In the genomic region with DNA sequence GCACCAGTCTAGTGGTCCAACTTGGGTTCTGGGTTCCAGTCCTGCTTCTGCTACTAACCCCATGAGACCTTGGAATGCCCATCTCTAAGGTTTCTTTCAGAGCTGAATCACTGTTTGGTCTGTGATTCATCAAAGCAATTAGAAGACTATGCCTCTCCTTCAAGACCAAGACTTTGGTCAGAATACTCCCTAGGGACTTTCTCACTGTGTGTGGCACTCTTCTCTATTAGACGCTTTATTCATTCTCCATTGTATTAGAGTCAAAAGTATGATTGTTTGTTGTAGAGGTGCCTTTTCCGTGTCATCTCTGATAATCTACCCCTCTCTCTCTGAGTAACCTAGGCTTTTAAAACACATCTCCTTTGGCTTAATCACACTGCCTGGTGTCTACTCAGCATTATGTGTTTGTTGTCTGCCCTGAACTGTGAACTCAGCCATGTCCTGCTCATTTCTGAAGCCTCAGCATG, we compare ENCODE assay signal across 11 cellular contexts.
DNase-seq lines count a peak whose midpoint lies in the region; ATAC-seq and TF ChIP-seq lines count a peak whose summit lies in the region.
"Had no signal": no experiment of that assay in that cellular context is flagged by ENCODE, and none has a peak within 500 bp of the region (broad histone marks: within the 10 kb centered on the region; RNA-seq: fewer than 3 reads in every experiment).

No MANE protein-coding gene starts in this region.

- no peak overlapping the region for H3K27ac Mint-ChIP-seq in activated CD8-positive, alpha-beta T cell treated with anti-CD3 and anti-CD28 coated beads for 36 hours
- H3K27ac Mint-ChIP-seq in activated CD8-positive, alpha-beta T cell treated with anti-CD3 and anti-CD28 coated beads, Interleukin-2, amount 10 ng/mL, durations not matched to agents 7 days and 5 days: no peak overlapping the region

- H3K4me3 ChIP-seq in SK-N-SH (ENCODE audit: low read depth in 2 of 2, low read length in 1 of 2): no peak overlapping the region
- H3K4me3 ChIP-seq in gastroesophageal sphincter: no peak overlapping the region
- no peak overlapping the region for H3K4me3 ChIP-seq in stomach smooth muscle (ENCODE audit: low read length in 2 of 2)
- H3K4me3 ChIP-seq in tibial nerve: no peak overlapping the region
- H3K4me3 ChIP-seq: MG63 had no signal

- peaks cover 41% of the 10 kb centered on the region for H3F3A ChIP-seq in SK-N-SH (replicated peaks; ENCODE audit: insufficient read depth)

- POLR2A ChIA-PET in activated CD8-positive, alpha-beta T cell treated with anti-CD3 and anti-CD28 coated beads for 36 hours (lab: Charles Lee): no interaction called here
- POLR2A ChIA-PET in activated CD8-positive, alpha-beta T cell treated with anti-CD3 and anti-CD28 coated beads, Interleukin-2, amount 10 ng/mL, durations not matched to agents 7 days and 5 days (lab: Charles Lee): no interaction called here
- POLR2A ChIA-PET in SK-N-SH (lab: Yijun Ruan, JAX): no interaction called here

- 47% methylated on average over 2 of the region's 2 CpGs for WGBS in SK-N-SH (ENCODE audit: low lambda C conversion rate)
- 39 to 64% methylated on average over 2 of the region's 2 CpGs for WGBS in gastroesophageal sphincter (ENCODE audit: low coverage in 1 of 2), 2 donors
- WGBS in tibial nerve, 2 donors: 72 to 85% methylated on average over 2 of the region's 2 CpGs

- TF ChIP-seq POLR2A in gastroesophageal sphincter (IDR thresholded peaks at IDR 0.05): no peak
- TF ChIP-seq POLR2A in tibial nerve (IDR thresholded peaks at IDR 0.05): no peak

- TF ChIP-seq EP300 in SK-N-SH (IDR thresholded peaks at IDR 0.05; ENCODE audit: borderline replicate concordance in 1 of 2, low read depth in 1 of 2, low read length in 1 of 2): no peak
- no peak for TF ChIP-seq EP300 in gastroesophageal sphincter (IDR thresholded peaks at IDR 0.05)
- TF ChIP-seq EP300 in tibial nerve (IDR thresholded peaks at IDR 0.05): no peak

- no peaks in the 10 kb centered on the region for H3K9me2 ChIP-seq in SK-N-SH

- H3K4me1 Mint-ChIP-seq in activated CD8-positive, alpha-beta T cell treated with anti-CD3 and anti-CD28 coated beads for 36 hours (ENCODE audit: low read depth): peaks cover 20% of the 10 kb centered on the region
- no peaks in the 10 kb centered on the region for H3K4me1 Mint-ChIP-seq in activated CD8-positive, alpha-beta T cell treated with anti-CD3 and anti-CD28 coated beads, Interleukin-2, amount 10 ng/mL, durations not matched to agents 7 days and 5 days (ENCODE audit: low read depth)

- no peak for DNase-seq in activated CD8-positive, alpha-beta T cell treated with anti-CD3 and anti-CD28 coated beads for 36 hours
- DNase-seq in activated CD8-positive, alpha-beta T cell treated with anti-CD3 and anti-CD28 coated beads, Interleukin-2, amount 10 ng/mL, durations not matched to agents 7 days and 5 days: no peak
- DNase-seq in SK-N-SH (no peak), amygdala (lab: John Stamatoyannopoulos, UW) (no peak), tibial nerve (ENCODE audit: low spot score in 2 of 2) (no peak)
- no peak for DNase-seq in stimulated activated CD4-positive, alpha-beta T cell treated with anti-CD3 and anti-CD28 coated beads, Interleukin-4, amount 100 ng/mL, for 4 hours
- DNase-seq: activated CD4-positive, CD25-positive, alpha-beta regulatory T cell; stimulated activated CD4-positive, alpha-beta T cell treated with anti-CD3 and anti-CD28 coated beads, Interleukin-1b, Interleukin-23, amount 100 ng/mL, for 48 hours had no signal

- H3K4me1 ChIP-seq in SK-N-SH (ENCODE audit: control insufficient read depth in 1 of 2, insufficient read depth in 2 of 2, low read depth in 1 of 2, low read length in 1 of 2): peaks cover 0 to 35% of the 10 kb centered on the region in 2 experiments; a peak in 3 of 4 replicates
- peaks cover 23 to 99% (median 33%) of the 10 kb centered on the region in 3 donors for H3K4me1 ChIP-seq in gastroesophageal sphincter
- H3K4me1 ChIP-seq in stomach smooth muscle (ENCODE audit: control insufficient read depth, insufficient read depth, low read length): peaks cover 39% of the 10 kb centered on the region
- H3K4me1 ChIP-seq in tibial nerve: peaks cover 0 to 61% (median 21%) of the 10 kb centered on the region in 4 donors

- H3K27me3 ChIP-seq in SK-N-SH (ENCODE audit: insufficient read depth): no peaks in the 10 kb centered on the region
- no peaks in the 10 kb centered on the region for H3K27me3 ChIP-seq in gastroesophageal sphincter
- no peaks in the 10 kb centered on the region for H3K27me3 ChIP-seq in stomach smooth muscle (ENCODE audit: control insufficient read depth in 1 of 2, insufficient read depth in 2 of 2, low read length in 2 of 2)
- no peaks in the 10 kb centered on the region for H3K27me3 ChIP-seq in tibial nerve
- H3K27me3 ChIP-seq: MG63 had no signal

- H3K9me3 ChIP-seq in SK-N-SH (no peaks in the 10 kb centered on the region), gastroesophageal sphincter (no peaks in the 10 kb centered on the region), stomach smooth muscle (ENCODE audit: control insufficient read depth in 2 of 2, low read length in 2 of 2) (no peaks in the 10 kb centered on the region), tibial nerve (no peaks in the 10 kb centered on the region)
- H3K9me3 ChIP-seq: MG63 had no signal

- no peak overlapping the region for H3K4me2 ChIP-seq in SK-N-SH

- H3K9ac ChIP-seq in SK-N-SH (no peak overlapping the region; the same call in 1 of the 2 replicates), stomach smooth muscle (ENCODE audit: low read length in 2 of 2) (no peak overlapping the region)

- no peak overlapping the region for H3K4me3 Mint-ChIP-seq in activated CD8-positive, alpha-beta T cell treated with anti-CD3 and anti-CD28 coated beads for 36 hours
- no peak overlapping the region for H3K4me3 Mint-ChIP-seq in activated CD8-positive, alpha-beta T cell treated with anti-CD3 and anti-CD28 coated beads, Interleukin-2, amount 10 ng/mL, durations not matched to agents 7 days and 5 days

- no peak overlapping the region for H2AFZ ChIP-seq in SK-N-SH (ENCODE audit: low read depth)

- H3K79me2 ChIP-seq in SK-N-SH (ENCODE audit: insufficient read depth): peaks cover 79% of the 10 kb centered on the region

- H3K36me3 ChIP-seq in SK-N-SH (replicated peaks in 1 of 2; ENCODE audit: control insufficient read depth in 1 of 2, insufficient read depth in 2 of 2, low read length in 1 of 2) (peaks cover 5 to 11% of the 10 kb centered on the region in 2 experiments), gastroesophageal sphincter (no peaks in the 10 kb centered on the region), stomach smooth muscle (ENCODE audit: control insufficient read depth in 2 of 2, insufficient read depth in 2 of 2, low read length in 2 of 2) (peaks cover 0 to 16% of the 10 kb centered on the region in 2 donors), tibial nerve (no peaks in the 10 kb centered on the region)

- no peaks in the 10 kb centered on the region for H3K36me3 Mint-ChIP-seq in activated CD8-positive, alpha-beta T cell treated with anti-CD3 and anti-CD28 coated beads for 36 hours (ENCODE audit: low read depth)
- no peaks in the 10 kb centered on the region for H3K36me3 Mint-ChIP-seq in activated CD8-positive, alpha-beta T cell treated with anti-CD3 and anti-CD28 coated beads, Interleukin-2, amount 10 ng/mL, durations not matched to agents 7 days and 5 days (ENCODE audit: low read depth)

- intact Hi-C loops in activated CD8-positive, alpha-beta T cell treated with anti-CD3 and anti-CD28 coated beads for 36 hours (cut with micrococcal nuclease): no loop called here

- TF ChIP-seq RAD21 in SK-N-SH (IDR thresholded peaks at IDR 0.05; ENCODE audit: low read length): no peak

- peak; percentile 39 for ATAC-seq in activated CD8-positive, alpha-beta T cell treated with anti-CD3 and anti-CD28 coated beads for 36 hours
- ATAC-seq in activated CD8-positive, alpha-beta T cell treated with anti-CD3 and anti-CD28 coated beads, Interleukin-2, amount 10 ng/mL, durations not matched to agents 7 days and 5 days: no peak
- no peak for ATAC-seq in gastroesophageal sphincter

- H3K27ac ChIP-seq in SK-N-SH (ENCODE audit: low read depth in 2 of 2, low read length in 1 of 2): peak overlapping the region in 1 of 2 experiments; percentile 85; a peak in 2 of 4 replicates
- peak overlapping the region; percentile 82 to 97 (median 92) for H3K27ac ChIP-seq in gastroesophageal sphincter
- peak overlapping the region; percentile 50 for H3K27ac ChIP-seq in stomach smooth muscle (ENCODE audit: low read length)
- H3K27ac ChIP-seq in tibial nerve: peak overlapping the region in 2 of 4 donors; percentile 69 to 84

- TF ChIP-seq CTCF in activated CD8-positive, alpha-beta T cell treated with anti-CD3 and anti-CD28 coated beads for 36 hours (IDR thresholded peaks at IDR 0.05): no peak
- TF ChIP-seq CTCF in SK-N-SH (IDR thresholded peaks at IDR 0.05): no peak
- no peak for TF ChIP-seq CTCF in gastroesophageal sphincter (IDR thresholded peaks at IDR 0.05)
- no peak for TF ChIP-seq CTCF in tibial nerve (IDR thresholded peaks at IDR 0.05)

- CTCF ChIA-PET in activated CD8-positive, alpha-beta T cell treated with anti-CD3 and anti-CD28 coated beads for 36 hours (lab: Charles Lee): no interaction called here
- CTCF ChIA-PET in activated CD8-positive, alpha-beta T cell treated with anti-CD3 and anti-CD28 coated beads, Interleukin-2, amount 10 ng/mL, durations not matched to agents 7 days and 5 days (lab: Charles Lee): no interaction called here
- CTCF ChIA-PET in SK-N-SH (lab: Yijun Ruan, JAX): no interaction called here

- H3K9me3 Mint-ChIP-seq in activated CD8-positive, alpha-beta T cell treated with anti-CD3 and anti-CD28 coated beads for 36 hours: no peaks in the 10 kb centered on the region
- H3K9me3 Mint-ChIP-seq in activated CD8-positive, alpha-beta T cell treated with anti-CD3 and anti-CD28 coated beads, Interleukin-2, amount 10 ng/mL, durations not matched to agents 7 days and 5 days (ENCODE audit: insufficient read depth): no peaks in the 10 kb centered on the region

- no peaks in the 10 kb centered on the region; the same call in 1 of the 2 replicates for H4K20me1 ChIP-seq in SK-N-SH (ENCODE audit: insufficient read depth)

- H3K27me3 Mint-ChIP-seq in activated CD8-positive, alpha-beta T cell treated with anti-CD3 and anti-CD28 coated beads for 36 hours: no peaks in the 10 kb centered on the region
- no peaks in the 10 kb centered on the region for H3K27me3 Mint-ChIP-seq in activated CD8-positive, alpha-beta T cell treated with anti-CD3 and anti-CD28 coated beads, Interleukin-2, amount 10 ng/mL, durations not matched to agents 7 days and 5 days (ENCODE audit: low read depth)

TF ChIP-seq in SK-N-SH, 30 proteins besides CTCF, POLR2A, EP300 and RAD21:
- TF ChIP-seq JUND (IDR thresholded peaks at IDR 0.05) (peak; percentile 32; the same call in 1 of the 2 replicates), FOSL2 (IDR thresholded peaks at IDR 0.05; ENCODE audit: borderline replicate concordance, low read depth) (peak; percentile 74; the same call in 1 of the 2 replicates), TCF12 (IDR thresholded peaks at IDR 0.05) (peak; percentile 53; the same call in 1 of the 2 replicates), RFX5 (IDR thresholded peaks at IDR 0.05; ENCODE audit: low read length) (no peak)
